In genomic region chr11:109968299-109968698, GRCh38 we compare ENCODE assay signal across 26 cellular contexts.
"Had no signal": no experiment of that assay in that cellular context is flagged by ENCODE, and none has a peak within 500 bp of the region (broad histone marks: within the 10 kb centered on the region; RNA-seq: fewer than 3 reads in every experiment).

No MANE protein-coding gene starts in this region.

- H3K4me3 ChIP-seq: left ventricle myocardium inferior, lung, neural progenitor cell, psoas muscle, right atrium auricular region, right lobe of liver, smooth muscle cell, tibial nerve, uterus had no signal

- DNase-seq: islet precursor cell; left ventricle myocardium inferior; mesendoderm; naive B cell; natural killer cell; nephron progenitor cell; occipital lobe; psoas muscle; right lobe of liver; stimulated activated CD4-positive, alpha-beta T cell treated with anti-CD3 and anti-CD28 coated beads, Interleukin-1b, Interleukin-23, amount 100 ng/mL, for 48 hours; stimulated activated CD4-positive, alpha-beta T cell treated with anti-CD3 and anti-CD28 coated beads, Interleukin-2, amount 100 ng/mL, for 48 hours; stimulated activated CD4-positive, alpha-beta T cell treated with anti-CD3 and anti-CD28 coated beads, Interleukin-4, amount 100 ng/mL, for 4 hours; stimulated activated CD8-positive, alpha-beta memory T cell treated with anti-CD3 and anti-CD28 coated beads, Interleukin-4, amount 100 ng/mL, for 48 hours; stimulated activated naive CD4-positive, alpha-beta T cell treated with Interleukin-2 at 50 U/mL for 16 hours; stimulated activated naive CD8-positive, alpha-beta T cell treated with anti-CD3 and anti-CD28 coated beads, Interleukin-15, amount 100 ng/mL, for 72 hours; substantia nigra; uterus had no signal

- H3K27me3 ChIP-seq: neural progenitor cell, neutrophil, right atrium auricular region, right lobe of liver, tibial nerve, uterus had no signal

- H3K27me3 Mint-ChIP-seq: type B pancreatic cell had no signal

- H3K4me2 ChIP-seq: neural progenitor cell, smooth muscle cell had no signal

- H3K4me1 ChIP-seq: parathyroid adenoma, right lobe of liver, uterus had no signal

- H3K4me3 Mint-ChIP-seq: mesothelial cell of epicardium; naive B cell; natural killer cell; nephron progenitor cell; neural progenitor cell; stimulated activated naive CD8-positive, alpha-beta T cell treated with anti-CD3 and anti-CD28 coated beads, Interleukin-15, amount 100 ng/mL, for 72 hours; type B pancreatic cell had no signal

- ATAC-seq: natural killer cell; psoas muscle; right lobe of liver; stimulated activated naive CD8-positive, alpha-beta T cell treated with anti-CD3 and anti-CD28 coated beads, Interleukin-15, amount 100 ng/mL, for 72 hours had no signal

- H3K27ac ChIP-seq: left ventricle myocardium inferior, neural progenitor cell, neutrophil, parathyroid adenoma, psoas muscle, right atrium auricular region, right lobe of liver, tibial nerve, uterus had no signal

- H3K36me3 ChIP-seq: left ventricle myocardium inferior, neural progenitor cell, neutrophil, right atrium auricular region, right lobe of liver, tibial nerve, uterus had no signal

- H3K27ac Mint-ChIP-seq: mesothelial cell of epicardium; naive B cell; natural killer cell; nephron progenitor cell; neural progenitor cell; stimulated activated naive CD8-positive, alpha-beta T cell treated with anti-CD3 and anti-CD28 coated beads, Interleukin-15, amount 100 ng/mL, for 72 hours; type B pancreatic cell had no signal

- H3K4me1 Mint-ChIP-seq: nephron progenitor cell had no signal

- H3K9me3 Mint-ChIP-seq: mesothelial cell of epicardium; natural killer cell; nephron progenitor cell; neural progenitor cell; stimulated activated naive CD8-positive, alpha-beta T cell treated with anti-CD3 and anti-CD28 coated beads, Interleukin-15, amount 100 ng/mL, for 72 hours had no signal

- H3K36me3 Mint-ChIP-seq: mesothelial cell of epicardium, naive B cell, natural killer cell, neural progenitor cell, type B pancreatic cell had no signal

- H3K9ac ChIP-seq: neural progenitor cell, parathyroid adenoma had no signal

- H3K9me3 ChIP-seq: left ventricle myocardium inferior, neutrophil, psoas muscle, right atrium auricular region, right lobe of liver, tibial nerve, uterus had no signal
